Comparison of ENCODE assay signal across 8 cellular contexts in genomic region chr2:96536445-96537065, GRCh38. TPM values are rescaled to one million over a fixed set of nuclear protein-coding genes. Genes with fewer than 3 reads are reported as not detected.
DNase-seq lines count a peak whose midpoint lies in the region; ATAC-seq and TF ChIP-seq lines count a peak whose summit lies in the region.

Gene ARID5A (plus strand): TSS chr2:96536752. CDS start chr2:96536827, 75 bp downstream.

- peak; percentile 90 for DNase-seq in CD14-positive monocyte (ENCODE audit: low spot score)
- peak; percentile 90 for DNase-seq in NCI-H748 (lab: John Stamatoyannopoulos, UW; ENCODE audit: unreplicated experiment)
- DNase-seq in activated CD4-positive, alpha-beta T cell treated with anti-CD3 and anti-CD28 coated beads, Interleukin-2, amount 50 U/mL, for 24 hours (ENCODE audit: low read depth in 1 of 2, low spot score in 1 of 2): peak; percentile 85 to 88
- DNase-seq in dermis blood vessel endothelial cell: peak; percentile 94
- peak; percentile 95 to 97 (median 95) for DNase-seq in right lobe of liver
- peak; percentile 93 for DNase-seq in stimulated activated CD4-positive, alpha-beta T cell treated with anti-CD3 and anti-CD28 coated beads, Interleukin-4, amount 100 ng/mL, for 24 hours

- H3K4me3 Mint-ChIP-seq in CD14-positive monocyte: peak within 1 kb of the TSS; percentile 95 to 96

- H3K4me3 ChIP-seq in right lobe of liver: peak within 1 kb of the TSS; percentile 90 to 98 (median 91)

- H3K27ac Mint-ChIP-seq in CD14-positive monocyte: peak within 1 kb of the TSS; percentile 94 to 97 (median 97)

- ATAC-seq in GM19328 (IDR thresholded peaks at IDR 0.05; ENCODE audit: unreplicated experiment): peak; percentile 63
- peak; percentile 49 for ATAC-seq in HG03520 (IDR thresholded peaks at IDR 0.05; ENCODE audit: unreplicated experiment)
- peak; percentile 82 to 92 (median 92) for ATAC-seq in right lobe of liver

- H3K9me3 Mint-ChIP-seq in CD14-positive monocyte: peaks cover 0 to 4% (median 0%) of the 10 kb centered on the region in 7 donors

- no peaks in the 10 kb centered on the region for H3K36me3 ChIP-seq in right lobe of liver

- H3K4me1 ChIP-seq in right lobe of liver: peaks cover 0 to 5% (median 0%) of the 10 kb centered on the region in 4 donors

- no peaks in the 10 kb centered on the region for H3K9me3 ChIP-seq in right lobe of liver

- peak; percentile 95 for TF ChIP-seq POLR2A in right lobe of liver (IDR thresholded peaks at IDR 0.05)

- peaks cover 63% of the 10 kb centered on the region for H3K4me1 Mint-ChIP-seq in CD14-positive monocyte

- H3K36me3 Mint-ChIP-seq in CD14-positive monocyte: peaks cover 21 to 25% of the 10 kb centered on the region in 2 donors

- H3K27me3 ChIP-seq in right lobe of liver: no peaks in the 10 kb centered on the region

- H3K27ac ChIP-seq in right lobe of liver: peak within 1 kb of the TSS; percentile 85 to 98 (median 91)

- WGBS in right lobe of liver (ENCODE audit: insufficient coverage, low coverage, low lambda C conversion rate, missing lambda C conversion rate): 0% methylated on average over 27 of the region's 69 CpGs

- H3K27me3 Mint-ChIP-seq in CD14-positive monocyte (ENCODE audit: low read depth in 3 of 3): peaks cover 0 to 5% (median 2%) of the 10 kb centered on the region in 3 donors

- peak; percentile 62 for TF ChIP-seq CTCF in CD14-positive monocyte (IDR thresholded peaks at IDR 0.05)
- TF ChIP-seq CTCF in right lobe of liver (IDR thresholded peaks at IDR 0.05): peak; percentile 34 to 44 (median 38)

- intact Hi-C loops in CD14-positive monocyte (cut with micrococcal nuclease): loop anchor here (5.0 to 10.0 kb wide), 2 partner anchors 101 to 392 kb away; partner anchors contain the start of genes DUSP2 (in 2 of the 2) and KANSL3 (in 1 of the 2)
- intact Hi-C loops in right lobe of liver (cut with DNase I): no loop called here

RNA-seq across cellular contexts. Expression of gene ARID5A, which starts in this region (rescaled TPM):
- 10 to 100 TPM; 27.8 to 37.7 TPM for polyA plus RNA-seq in CD14-positive monocyte
- 11.4 and 15.4 TPM in 2 replicates for total RNA-seq in dermis blood vessel endothelial cell
- total RNA-seq in right lobe of liver: 10 to 100 TPM; 13.2 to 23.1 (median 16.9) TPM

Comparison
In these comparisons a context has a peak if more than half of its experiments do, and no peak if none do; other contexts are left out.
1. Peak in every context shown above with its lines: DNase-seq, ATAC-seq, H3K4me3 ChIP-seq and H3K27ac ChIP-seq.
2. intact Hi-C loops: an anchor here in CD14-positive monocyte (5.0 to 10.0 kb wide); none called in right lobe of liver.